ENCODE assay signal across 40 cellular contexts in genomic region chr5:80360914-80361444, GRCh38. TPM values are rescaled to one million over a fixed set of nuclear protein-coding genes. Genes with fewer than 3 reads are reported as not detected.
"Had no signal": no experiment of that assay in that cellular context is flagged by ENCODE, and none has a peak within 500 bp of the region (broad histone marks: within the 10 kb centered on the region; RNA-seq: fewer than 3 reads in every experiment).

No MANE protein-coding gene starts in this region.

- H3K9me3 ChIP-seq: ascending aorta had no signal

- H3K36me3 ChIP-seq: ascending aorta, cardiac muscle cell had no signal

- H3K9me3 Mint-ChIP-seq: activated CD4-positive, alpha-beta memory T cell treated with anti-CD3 and anti-CD28 coated beads for 36 hours; activated CD8-positive, alpha-beta T cell treated with anti-CD3 and anti-CD28 coated beads for 36 hours; activated naive CD4-positive, alpha-beta T cell treated with anti-CD3 and anti-CD28 coated beads, Interleukin-2, amount 10 ng/mL, durations not matched to agents 7 days and 5 days; activated naive CD4-positive, alpha-beta T cell treated with anti-CD3 and anti-CD28 coated beads, Interleukin-2, amount 50 U/mL, for 24 hours; activated naive CD8-positive, alpha-beta T cell treated with anti-CD3 and anti-CD28 coated beads, Interleukin-2, amount 10 ng/mL, durations not matched to agents 7 days and 5 days; activated naive CD8-positive, alpha-beta T cell treated with anti-CD3 and anti-CD28 coated beads, Interleukin-2, amount 50 U/mL, for 24 hours; activated T-cell treated with anti-CD3 and anti-CD28 coated beads, Interleukin-2, amount 50 U/mL, for 4 hours; activated T-helper 2 cell treated with anti-CD3 and anti-CD28 coated beads, Interferon-gamma antibody, Interleukin-2, Interleukin-4, amounts not matched to agents 10 μg/mL and 5 μg/mL and 100 μg/mL, durations not matched to agents 14 hours and 24 hours and 36 hours; brain; central memory CD8-positive, alpha-beta T cell; T-helper 1 cell treated with Interleukin-12 subunit alpha and Interleukin-12 subunit beta and Interleukin-4 antibody, amounts not matched to agents 30 μg/mL and 1 μg/mL, for 36 hours; T-helper 2 cell treated with Interferon-gamma antibody and Interleukin-4, amounts not matched to agents 5 μg/mL and 100 μg/mL, for 36 hours had no signal

- FAIRE-seq: bronchial epithelial cell, TTC549 had no signal

- H3K4me1 ChIP-seq: ascending aorta had no signal

- DNase-seq: activated B cell treated with CpG ODN at 0.5 μM for 24 hours; activated CD4-positive, alpha-beta memory T cell treated with anti-CD3 and anti-CD28 coated beads for 36 hours; activated CD4-positive, alpha-beta T cell treated with anti-CD3 and anti-CD28 coated beads for 4 hours; activated CD4-positive, alpha-beta T cell treated with anti-CD3 and anti-CD28 coated beads, Interleukin-2, amount 10 ng/mL, durations not matched to agents 24 days and 14 days; activated CD4-positive, alpha-beta T cell treated with anti-CD3 and anti-CD28 coated beads, Interleukin-2, amount 50 U/mL, for 1 hour; activated CD4-positive, alpha-beta T cell treated with anti-CD3 and anti-CD28 coated beads, Interleukin-2, amount 50 U/mL, for 4 hours; activated CD4-positive, CD25-positive, alpha-beta regulatory T cell treated with anti-CD3 and anti-CD28 coated beads, Interleukin-2, amount 50 U/mL, for 72 hours; activated CD8-positive, alpha-beta memory T cell treated with anti-CD3 and anti-CD28 coated beads, Interleukin-2, amount 50 U/mL, for 4 hours; activated CD8-positive, alpha-beta T cell treated with anti-CD3 and anti-CD28 coated beads for 36 hours; activated effector memory CD4-positive, alpha-beta T cell treated with Interleukin-2 at 50 U/mL for 16 hours; activated gamma-delta T cell; activated naive CD4-positive, alpha-beta T cell treated with anti-CD3 and anti-CD28 coated beads, Interleukin-2, amount 10 ng/mL, durations not matched to agents 7 days and 5 days; activated naive CD4-positive, alpha-beta T cell treated with Interleukin-2 at 50 U/mL for 16 hours; activated naive CD8-positive, alpha-beta T cell treated with anti-CD3 and anti-CD28 coated beads, Interleukin-2, amount 10 ng/mL, durations not matched to agents 7 days and 5 days; activated naive CD8-positive, alpha-beta T cell treated with anti-CD3 and anti-CD28 coated beads, Interleukin-2, amount 50 U/mL, for 24 hours; activated T-cell treated with anti-CD3 and anti-CD28 coated beads for 4 hours; activated T-cell treated with anti-CD3 and anti-CD28 coated beads, Interleukin-2, amount 50 U/mL, for 1 hour; activated T-cell treated with anti-CD3 and anti-CD28 coated beads, Interleukin-2, amount 50 U/mL, for 4 hours; activated T-cell treated with anti-CD3 and anti-CD28 coated beads, Interleukin-2, amount 50 U/mL, for 72 hours; amygdala; anterior cingulate cortex; caudate nucleus; cerebellar nuclear complex; T-helper 1 cell; T-helper 2 cell; T-helper 9 cell had no signal

- H3K4me3 Mint-ChIP-seq: activated B cell treated with CpG ODN at 0.5 μM for 24 hours; activated CD4-positive, alpha-beta memory T cell treated with anti-CD3 and anti-CD28 coated beads for 36 hours; activated CD4-positive, alpha-beta T cell treated with anti-CD3 and anti-CD28 coated beads, Interleukin-2, amount 10 ng/mL, durations not matched to agents 24 days and 14 days; activated CD8-positive, alpha-beta T cell treated with anti-CD3 and anti-CD28 coated beads for 36 hours; activated naive CD4-positive, alpha-beta T cell treated with anti-CD3 and anti-CD28 coated beads, Interleukin-2, amount 10 ng/mL, durations not matched to agents 7 days and 5 days; activated naive CD4-positive, alpha-beta T cell treated with anti-CD3 and anti-CD28 coated beads, Interleukin-2, amount 50 U/mL, for 24 hours; activated naive CD8-positive, alpha-beta T cell; activated naive CD8-positive, alpha-beta T cell treated with anti-CD3 and anti-CD28 coated beads, Interleukin-2, amount 10 ng/mL, durations not matched to agents 7 days and 5 days; activated naive CD8-positive, alpha-beta T cell treated with anti-CD3 and anti-CD28 coated beads, Interleukin-2, amount 50 U/mL, for 24 hours; activated T-cell treated with anti-CD3 and anti-CD28 coated beads, Interleukin-2, amount 50 U/mL, for 4 hours; activated T-cell treated with anti-CD3 and anti-CD28 coated beads, Interleukin-2, amount 50 U/mL, for 72 hours; brain; central memory CD8-positive, alpha-beta T cell; T-helper 1 cell treated with Interleukin-12 subunit alpha and Interleukin-12 subunit beta and Interleukin-4 antibody, amounts not matched to agents 30 μg/mL and 1 μg/mL, for 36 hours; T-helper 2 cell treated with Interferon-gamma antibody and Interleukin-4, amounts not matched to agents 5 μg/mL and 100 μg/mL, for 36 hours had no signal

- H3K27me3 ChIP-seq: ascending aorta, cardiac muscle cell had no signal

- ATAC-seq: activated CD8-positive, alpha-beta T cell treated with anti-CD3 and anti-CD28 coated beads for 36 hours; activated naive CD8-positive, alpha-beta T cell treated with anti-CD3 and anti-CD28 coated beads, Interleukin-2, amount 50 U/mL, for 24 hours; activated T-cell treated with anti-CD3 and anti-CD28 coated beads, Interleukin-2, amount 50 U/mL, for 4 hours; activated T-cell treated with anti-CD3 and anti-CD28 coated beads, Interleukin-2, amount 50 U/mL, for 72 hours had no signal

- H3K4me1 Mint-ChIP-seq: activated B cell treated with CpG ODN at 0.5 μM for 24 hours; activated CD4-positive, alpha-beta T cell treated with anti-CD3 and anti-CD28 coated beads, Interleukin-2, amount 10 ng/mL, durations not matched to agents 24 days and 14 days; activated naive CD4-positive, alpha-beta T cell treated with anti-CD3 and anti-CD28 coated beads, Interleukin-2, amount 10 ng/mL, durations not matched to agents 7 days and 5 days; activated naive CD4-positive, alpha-beta T cell treated with anti-CD3 and anti-CD28 coated beads, Interleukin-2, amount 50 U/mL, for 24 hours; activated naive CD8-positive, alpha-beta T cell treated with anti-CD3 and anti-CD28 coated beads, Interleukin-2, amount 50 U/mL, for 24 hours; brain; central memory CD8-positive, alpha-beta T cell had no signal

- H3K36me3 Mint-ChIP-seq: activated CD4-positive, alpha-beta memory T cell treated with anti-CD3 and anti-CD28 coated beads for 36 hours; activated naive CD4-positive, alpha-beta T cell treated with anti-CD3 and anti-CD28 coated beads, Interleukin-2, amount 10 ng/mL, durations not matched to agents 7 days and 5 days; activated naive CD4-positive, alpha-beta T cell treated with anti-CD3 and anti-CD28 coated beads, Interleukin-2, amount 50 U/mL, for 24 hours; activated naive CD8-positive, alpha-beta T cell; activated naive CD8-positive, alpha-beta T cell treated with anti-CD3 and anti-CD28 coated beads, Interleukin-2, amount 10 ng/mL, durations not matched to agents 7 days and 5 days; brain had no signal

- H3K27me3 Mint-ChIP-seq: activated B cell treated with CpG ODN at 0.5 μM for 24 hours; activated CD8-positive, alpha-beta T cell treated with anti-CD3 and anti-CD28 coated beads for 36 hours; activated naive CD4-positive, alpha-beta T cell treated with anti-CD3 and anti-CD28 coated beads, Interleukin-2, amount 50 U/mL, for 24 hours; activated naive CD8-positive, alpha-beta T cell had no signal

- H3K4me3 ChIP-seq: ascending aorta, cardiac muscle cell had no signal

- H3K27ac Mint-ChIP-seq: activated B cell treated with CpG ODN at 0.5 μM for 24 hours; activated CD4-positive, alpha-beta memory T cell treated with anti-CD3 and anti-CD28 coated beads for 36 hours; activated CD4-positive, alpha-beta T cell treated with anti-CD3 and anti-CD28 coated beads, Interleukin-2, amount 10 ng/mL, durations not matched to agents 24 days and 14 days; activated CD8-positive, alpha-beta T cell treated with anti-CD3 and anti-CD28 coated beads for 36 hours; activated naive CD4-positive, alpha-beta T cell treated with anti-CD3 and anti-CD28 coated beads, Interleukin-2, amount 10 ng/mL, durations not matched to agents 7 days and 5 days; activated naive CD4-positive, alpha-beta T cell treated with anti-CD3 and anti-CD28 coated beads, Interleukin-2, amount 50 U/mL, for 24 hours; activated naive CD8-positive, alpha-beta T cell; activated naive CD8-positive, alpha-beta T cell treated with anti-CD3 and anti-CD28 coated beads, Interleukin-2, amount 10 ng/mL, durations not matched to agents 7 days and 5 days; activated naive CD8-positive, alpha-beta T cell treated with anti-CD3 and anti-CD28 coated beads, Interleukin-2, amount 50 U/mL, for 24 hours; activated T-helper 2 cell treated with anti-CD3 and anti-CD28 coated beads, Interferon-gamma antibody, Interleukin-2, Interleukin-4, amounts not matched to agents 10 μg/mL and 5 μg/mL and 100 μg/mL, durations not matched to agents 14 hours and 24 hours and 36 hours; T-helper 1 cell treated with Interleukin-12 subunit alpha and Interleukin-12 subunit beta and Interleukin-4 antibody, amounts not matched to agents 30 μg/mL and 1 μg/mL, for 36 hours; T-helper 2 cell treated with Interferon-gamma antibody and Interleukin-4, amounts not matched to agents 5 μg/mL and 100 μg/mL, for 36 hours had no signal

- H3K27ac ChIP-seq: ascending aorta, cardiac muscle cell, VCaP had no signal

RNA-seq across cellular contexts. Expression of gene SPZ1, which starts 41.2 kb away (rescaled TPM):
- total RNA-seq: activated B cell treated with CpG ODN at 0.5 μM for 24 hours; activated CD4-positive, alpha-beta memory T cell treated with anti-CD3 and anti-CD28 coated beads for 36 hours; activated CD4-positive, alpha-beta T cell treated with anti-CD3 and anti-CD28 coated beads, Interleukin-2, amount 10 ng/mL, durations not matched to agents 24 days and 14 days; activated CD8-positive, alpha-beta memory T cell treated with anti-CD3 and anti-CD28 coated beads for 36 hours; activated CD8-positive, alpha-beta T cell treated with anti-CD3 and anti-CD28 coated beads for 36 hours; activated naive CD8-positive, alpha-beta T cell treated with anti-CD3 and anti-CD28 coated beads, Interleukin-2, amount 10 ng/mL, durations not matched to agents 7 days and 5 days; activated T-cell treated with anti-CD3 and anti-CD28 coated beads, Interleukin-2, amount 50 U/mL, for 4 hours; activated T-cell treated with anti-CD3 and anti-CD28 coated beads, Interleukin-2, amount 50 U/mL, for 72 hours; activated T-helper 2 cell treated with anti-CD3 and anti-CD28 coated beads, Interferon-gamma antibody, Interleukin-2, Interleukin-4, amounts not matched to agents 10 μg/mL and 5 μg/mL and 100 μg/mL, durations not matched to agents 14 hours and 24 hours and 36 hours; ascending aorta; bronchial epithelial cell; cardiac muscle cell had no signal
- polyA plus RNA-seq: adipose tissue, cardiac muscle cell had no signal
